ENCODE assay signal across 10 cellular contexts in the genomic region with DNA sequence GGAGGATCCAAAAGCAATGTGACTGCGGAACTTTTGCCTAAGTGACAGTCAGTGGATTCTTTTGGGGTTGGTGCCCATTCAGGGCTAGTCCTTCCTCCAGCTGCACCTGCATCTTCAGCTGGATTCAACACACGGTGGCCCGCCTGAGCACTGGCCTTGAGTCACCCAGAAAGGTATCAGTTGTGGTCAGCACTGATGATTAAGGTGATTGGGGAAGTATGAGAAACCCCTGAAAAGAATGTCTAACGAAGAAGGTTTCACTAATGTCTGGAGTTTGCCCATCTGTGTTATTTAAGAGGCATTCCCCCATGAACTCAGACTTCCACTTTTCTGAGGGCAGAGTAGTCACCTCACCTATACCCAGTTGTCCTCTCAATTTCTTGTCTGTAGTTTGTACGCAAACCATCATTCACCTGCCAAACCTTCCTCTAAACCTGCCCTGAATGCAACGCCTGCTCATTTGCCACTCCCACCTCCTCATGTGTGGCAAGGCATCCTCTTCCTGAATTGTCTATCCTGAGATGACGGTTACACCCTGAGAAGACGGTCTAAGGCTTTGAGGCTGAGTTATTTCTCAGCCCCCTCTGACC. TPM values are rescaled to one million over a fixed set of nuclear protein-coding genes. Genes with fewer than 3 reads are reported as not detected.
DNase-seq lines count a peak whose midpoint lies in the region; ATAC-seq and TF ChIP-seq lines count a peak whose summit lies in the region.
"Had no signal": no experiment of that assay in that cellular context is flagged by ENCODE, and none has a peak within 500 bp of the region (broad histone marks: within the 10 kb centered on the region; RNA-seq: fewer than 3 reads in every experiment).

No MANE protein-coding gene starts in this region.

- H3K27ac ChIP-seq in substantia nigra (ENCODE audit: low read depth, low read length, poor library complexity, severe bottlenecking) (no peak overlapping the region), ascending aorta (no peak overlapping the region)

- CTCF ChIA-PET in activated B cell treated with CpG ODN at 0.5 μM for 24 hours (lab: Charles Lee): no interaction called here

- H3K27me3 ChIP-seq in ascending aorta: no peaks in the 10 kb centered on the region

- intact Hi-C loops in activated B cell treated with CpG ODN at 0.5 μM for 24 hours (cut with micrococcal nuclease) (loop anchor here (5.0 kb wide), 2 partner anchors 127 to 952 kb away; a partner anchor contains a TSS), ascending aorta (cut with DNase I) (loop anchor here (10.0 kb wide), 1 partner anchor 154 kb away; a partner anchor contains a TSS)

- H3K4me3 Mint-ChIP-seq in activated B cell treated with CpG ODN at 0.5 μM for 24 hours: peak overlapping the region; percentile 42
- peak overlapping the region; percentile 49 for H3K4me3 Mint-ChIP-seq in stimulated activated effector memory CD8-positive, alpha-beta T cell treated with anti-CD3 and anti-CD28 coated beads, Interleukin-12 subunit alpha, Interleukin-12 subunit beta, amount 100 ng/mL, for 72 hours

- no peaks in the 10 kb centered on the region for H3K36me3 ChIP-seq in ascending aorta

- H3K9me3 ChIP-seq in ascending aorta: no peaks in the 10 kb centered on the region

- H3K27ac Mint-ChIP-seq in activated B cell treated with CpG ODN at 0.5 μM for 24 hours: peak overlapping the region; percentile 65
- peak overlapping the region; percentile 53 for H3K27ac Mint-ChIP-seq in stimulated activated effector memory CD8-positive, alpha-beta T cell treated with anti-CD3 and anti-CD28 coated beads, Interleukin-12 subunit alpha, Interleukin-12 subunit beta, amount 100 ng/mL, for 72 hours

- ATAC-seq in HG02973 (IDR thresholded peaks at IDR 0.05; ENCODE audit: unreplicated experiment): peak; percentile 20
- peak; percentile 32 for ATAC-seq in activated B cell treated with CpG ODN at 0.5 μM for 24 hours (ENCODE audit: low read depth)
- ATAC-seq in stimulated activated effector memory CD8-positive, alpha-beta T cell treated with anti-CD3 and anti-CD28 coated beads, Interleukin-12 subunit alpha, Interleukin-12 subunit beta, amount 100 ng/mL, for 72 hours: peak; percentile 45
- ATAC-seq in HG03571 (IDR thresholded peaks at IDR 0.05; ENCODE audit: unreplicated experiment): no peak

- POLR2A ChIA-PET in activated B cell treated with CpG ODN at 0.5 μM for 24 hours (lab: Charles Lee): no interaction called here

- H3K27me3 Mint-ChIP-seq in activated B cell treated with CpG ODN at 0.5 μM for 24 hours: no peaks in the 10 kb centered on the region

- H3K9me3 Mint-ChIP-seq in activated B cell treated with CpG ODN at 0.5 μM for 24 hours: no peaks in the 10 kb centered on the region
- no peaks in the 10 kb centered on the region for H3K9me3 Mint-ChIP-seq in stimulated activated effector memory CD8-positive, alpha-beta T cell treated with anti-CD3 and anti-CD28 coated beads, Interleukin-12 subunit alpha, Interleukin-12 subunit beta, amount 100 ng/mL, for 72 hours

- TF ChIP-seq CTCF in activated B cell treated with CpG ODN at 0.5 μM for 24 hours (IDR thresholded peaks at IDR 0.05): no peak
- no peak for TF ChIP-seq CTCF in ascending aorta (IDR thresholded peaks at IDR 0.05)

- H3K36me3 Mint-ChIP-seq in activated B cell treated with CpG ODN at 0.5 μM for 24 hours (ENCODE audit: low read depth): no peaks in the 10 kb centered on the region
- H3K36me3 Mint-ChIP-seq in stimulated activated effector memory CD8-positive, alpha-beta T cell treated with anti-CD3 and anti-CD28 coated beads, Interleukin-12 subunit alpha, Interleukin-12 subunit beta, amount 100 ng/mL, for 72 hours: peaks cover 41% of the 10 kb centered on the region

- H3K4me1 Mint-ChIP-seq in activated B cell treated with CpG ODN at 0.5 μM for 24 hours: peaks cover 93% of the 10 kb centered on the region
- peaks cover 86% of the 10 kb centered on the region for H3K4me1 Mint-ChIP-seq in stimulated activated effector memory CD8-positive, alpha-beta T cell treated with anti-CD3 and anti-CD28 coated beads, Interleukin-12 subunit alpha, Interleukin-12 subunit beta, amount 100 ng/mL, for 72 hours

- peaks cover 9 to 21% of the 10 kb centered on the region in 2 donors for H3K4me1 ChIP-seq in ascending aorta

- no peak overlapping the region for H3K4me3 ChIP-seq in ascending aorta

- DNase-seq in activated T-cell treated with anti-CD3 and anti-CD28 coated beads for 48 hours (ENCODE audit: low read depth) (peak; percentile 48), activated B cell treated with CpG ODN at 0.5 μM for 24 hours (no peak), substantia nigra (lab: John Stamatoyannopoulos, UW) (no peak), ascending aorta (ENCODE audit: low spot score in 2 of 2) (no peak)
- DNase-seq in activated T-cell treated with anti-CD3 and anti-CD28 coated beads, Interleukin-2, amount 50 U/mL, for 1 hour: no peak
- DNase-seq in stimulated activated effector memory CD8-positive, alpha-beta T cell treated with anti-CD3 and anti-CD28 coated beads, Interleukin-12 subunit alpha, Interleukin-12 subunit beta, amount 100 ng/mL, for 72 hours (ENCODE audit: low spot score in 2 of 2): peak in 1 of 2 donors; percentile 57
- DNase-seq: NCI-H1694 had no signal

RNA-seq across cellular contexts. Expression of a gene that starts 27.2 kb away (rescaled TPM):
- total RNA-seq in activated B cell treated with CpG ODN at 0.5 μM for 24 hours (0.29 TPM in 1 of 2 replicates, not detected in the other), ascending aorta (not detected)

RNA-seq across cellular contexts. Expression of a gene that starts 40.3 kb away (rescaled TPM):
- total RNA-seq in activated B cell treated with CpG ODN at 0.5 μM for 24 hours (not detected in 2 replicates), ascending aorta (not detected)
- total RNA-seq: lung microvascular endothelial cell had no signal
